1 cellular context compared by ENCODE assay signal in genomic region chr1:161074676-161075368, GRCh38.
TF ChIP-seq lines count a peak whose summit lies in the region.

No MANE protein-coding gene starts in this region.

TF ChIP-seq in HepG2, 621 proteins besides CTCF, POLR2A, EP300 and RAD21 (continues in another document):
- TF ChIP-seq NR0B2 (CRISPR knock-in tag; IDR thresholded peaks at IDR 0.05) (0 out of 2 replicates have a peak, but pooled peaks have one; percentile 16), SSRP1 (CRISPR knock-in tag; IDR thresholded peaks at IDR 0.05) (no peak), SOX6 (IDR thresholded peaks at IDR 0.05) (no peak), SOX6 (CRISPR knock-in tag; IDR thresholded peaks at IDR 0.05) (peak; percentile 42), CCDC6 (CRISPR knock-in tag; IDR thresholded peaks at IDR 0.05) (no peak), PHF5A (CRISPR knock-in tag; IDR thresholded peaks at IDR 0.05; ENCODE audit: low read depth, unreplicated experiment) (no peak), KMT2A (CRISPR knock-in tag; IDR thresholded peaks at IDR 0.05) (no peak), ATF2 (CRISPR knock-in tag; IDR thresholded peaks at IDR 0.05) (peak; percentile 75), ASH2L (IDR thresholded peaks at IDR 0.05; ENCODE audit: insufficient read length, low read depth, low read length) (no peak), SRSF1 (optimal IDR thresholded peaks at IDR 0.05; ENCODE audit: low read depth, low read length) (peak; percentile 87), ATF1 (CRISPR knock-in tag; IDR thresholded peaks at IDR 0.05) (peak; percentile 15; the same call in 1 of the 2 replicates), BCL3 (CRISPR knock-in tag; IDR thresholded peaks at IDR 0.05) (0 out of 2 replicates have a peak, but pooled peaks have one; percentile 38), AHR (CRISPR knock-in tag; IDR thresholded peaks at IDR 0.05) (no peak), KDM2A (CRISPR knock-in tag; IDR thresholded peaks at IDR 0.05; ENCODE audit: borderline replicate concordance, low read depth) (peak; percentile 22; the same call in 1 of the 2 replicates), ZNF260 (CRISPR knock-in tag; IDR thresholded peaks at IDR 0.05; ENCODE audit: borderline replicate concordance, low read depth) (no peak), CEBPZ (IDR thresholded peaks at IDR 0.05; ENCODE audit: low read length) (no peak), BCL6 (CRISPR knock-in tag; IDR thresholded peaks at IDR 0.05) (no peak), SPEN (CRISPR knock-in tag; IDR thresholded peaks at IDR 0.05; ENCODE audit: low read depth) (peak; percentile 19; the same call in 1 of the 2 replicates), PITX1 (CRISPR knock-in tag; IDR thresholded peaks at IDR 0.05) (peak; percentile 12; the same call in 1 of the 2 replicates), ZBTB21 (CRISPR knock-in tag; IDR thresholded peaks at IDR 0.05) (peak; percentile 62; the same call in 1 of the 2 replicates), PRMT3 (CRISPR knock-in tag; IDR thresholded peaks at IDR 0.05; ENCODE audit: borderline replicate concordance, low read depth) (no peak), MAZ (IDR thresholded peaks at IDR 0.05; ENCODE audit: borderline replicate concordance, low read depth, low read length) (no peak), MAZ (CRISPR knock-in tag; IDR thresholded peaks at IDR 0.05; ENCODE audit: low read depth) (0 out of 2 replicates have a peak, but pooled peaks have one; percentile 29), TEAD2 (CRISPR knock-in tag; IDR thresholded peaks at IDR 0.05) (no peak), HOXA3 (CRISPR knock-in tag; IDR thresholded peaks at IDR 0.05) (peak; percentile 31; the same call in 1 of the 2 replicates), CREM (IDR thresholded peaks at IDR 0.05) (peak; percentile 64; the same call in 1 of the 2 replicates), CREM (CRISPR knock-in tag; IDR thresholded peaks at IDR 0.05) (no peak), ZNF138 (CRISPR knock-in tag; IDR thresholded peaks at IDR 0.05; ENCODE audit: low read depth) (no peak), NKX3-1 (CRISPR knock-in tag; IDR thresholded peaks at IDR 0.05) (no peak), ZNF768 (CRISPR knock-in tag; IDR thresholded peaks at IDR 0.05) (no peak), ZNF280D (CRISPR knock-in tag; IDR thresholded peaks at IDR 0.05) (no peak), ZNF777 (CRISPR knock-in tag; IDR thresholded peaks at IDR 0.05) (no peak), ZNF224 (CRISPR knock-in tag; IDR thresholded peaks at IDR 0.05) (no peak), MBD4 (IDR thresholded peaks at IDR 0.05; ENCODE audit: borderline replicate concordance, low read length) (no peak), ZNF589 (CRISPR knock-in tag; conservative IDR thresholded peaks at IDR 0.05) (no peak), HMGA1 (CRISPR knock-in tag; conservative IDR thresholded peaks at IDR 0.05) (no peak), SAP130 (CRISPR knock-in tag; IDR thresholded peaks at IDR 0.05; ENCODE audit: low read depth) (peak; percentile 60; the same call in 1 of the 2 replicates), ZFP62 (CRISPR knock-in tag; IDR thresholded peaks at IDR 0.05) (no peak), ATF6 (CRISPR knock-in tag; conservative IDR thresholded peaks at IDR 0.05) (no peak), ZNF350 (CRISPR knock-in tag; IDR thresholded peaks at IDR 0.05; ENCODE audit: borderline replicate concordance, low read depth) (no peak), ZBTB7B (CRISPR knock-in tag; IDR thresholded peaks at IDR 0.05) (no peak), ZBED4 (CRISPR knock-in tag; IDR thresholded peaks at IDR 0.05; ENCODE audit: borderline replicate concordance) (no peak), DNMT3B (CRISPR knock-in tag; conservative IDR thresholded peaks at IDR 0.05) (no peak), ZNF687 (CRISPR knock-in tag; IDR thresholded peaks at IDR 0.05) (peak; percentile 51)
